ENCODE assay signal across 14 cellular contexts in genomic region chr3:187811580-187812250, GRCh38.
DNase-seq lines count a peak whose midpoint lies in the region; ATAC-seq and TF ChIP-seq lines count a peak whose summit lies in the region.
"Had no signal": no experiment of that assay in that cellular context is flagged by ENCODE, and none has a peak within 500 bp of the region (broad histone marks: within the 10 kb centered on the region; RNA-seq: fewer than 3 reads in every experiment).

No MANE protein-coding gene starts in this region.

- H3K36me3 ChIP-seq in breast epithelium (no peaks in the 10 kb centered on the region), left lung (no peaks in the 10 kb centered on the region), uterus (no peaks in the 10 kb centered on the region)
- H3K36me3 ChIP-seq: BLaER1 treated with 17β-estradiol and CSF1 and Interleukin-3, amounts not matched to agents 10 nM and 100 nM; tibial artery had no signal

- DNase-seq in AG09319 (ENCODE audit: extremely low read depth, low read depth) (peak; percentile 34), HT1080 (ENCODE audit: low read depth) (peak; percentile 56), breast epithelium (ENCODE audit: low spot score in 2 of 2) (no peak), left lung (no peak), NCI-H187 treated with DMSO at 0.1 percent for 48 hours (lab: John Stamatoyannopoulos, UW) (no peak), NCI-H1105 (lab: John Stamatoyannopoulos, UW) (no peak), activated gamma-delta T cell (lab: John Stamatoyannopoulos, UW) (no peak), uterus (no peak)
- DNase-seq: activated CD4-positive, alpha-beta T cell treated with anti-CD3 and anti-CD28 coated beads for 48 hours; activated gamma-delta T cell treated with Interleukin-2 at 50 U/mL for 16 hours; NCI-H774; retina; tibial artery had no signal

- peak; percentile 41 for ATAC-seq in left lung

- intact Hi-C loops in breast epithelium (cut with DNase I; ENCODE audit: low total_unique reads) (no loop called here), left lung (cut with DNase I) (no loop called here), uterus (cut with DNase I; ENCODE audit: low total_unique reads) (loop anchor here (5.0 kb wide), 1 partner anchor 71 kb away; no protein-coding TSS in a partner anchor)

- H3K27ac ChIP-seq in breast epithelium = peak overlapping the region; percentile 53 to 93
- H3K27ac ChIP-seq in left lung = peak overlapping the region in 1 of 2 donors; percentile 47
- H3K27ac ChIP-seq in uterus = no peak overlapping the region
- H3K27ac ChIP-seq: BLaER1 treated with 17β-estradiol and CSF1 and Interleukin-3, amounts not matched to agents 10 nM and 100 nM; tibial artery had no signal

- H3K4me1 ChIP-seq in breast epithelium = peaks cover 0 to 18% of the 10 kb centered on the region in 2 donors
- peaks cover 5 to 11% of the 10 kb centered on the region in 2 donors for H3K4me1 ChIP-seq in left lung
- no peaks in the 10 kb centered on the region for H3K4me1 ChIP-seq in uterus

- H3K27me3 ChIP-seq in breast epithelium (no peaks in the 10 kb centered on the region), left lung (no peaks in the 10 kb centered on the region), uterus (no peaks in the 10 kb centered on the region)
- H3K27me3 ChIP-seq: BLaER1 treated with 17β-estradiol and CSF1 and Interleukin-3, amounts not matched to agents 10 nM and 100 nM; tibial artery had no signal

- TF ChIP-seq CTCF in AG09319 (IDR thresholded peaks at IDR 0.05; ENCODE audit: low read depth, low read length) (no peak), breast epithelium (IDR thresholded peaks at IDR 0.05) (no peak), left lung (IDR thresholded peaks at IDR 0.05) (no peak), uterus (IDR thresholded peaks at IDR 0.05) (no peak)

- no peak for TF ChIP-seq POLR2A in breast epithelium (IDR thresholded peaks at IDR 0.05)
- no peak for TF ChIP-seq POLR2A in uterus (IDR thresholded peaks at IDR 0.05)

- H3K4me3 ChIP-seq in breast epithelium (no peak overlapping the region), left lung (no peak overlapping the region), uterus (no peak overlapping the region)
- H3K4me3 ChIP-seq: BLaER1 treated with 17β-estradiol and CSF1 and Interleukin-3, amounts not matched to agents 10 nM and 100 nM; tibial artery had no signal

- H3K9me3 ChIP-seq in breast epithelium (no peaks in the 10 kb centered on the region), left lung (no peaks in the 10 kb centered on the region), uterus (no peaks in the 10 kb centered on the region)
- H3K9me3 ChIP-seq: BLaER1 treated with 17β-estradiol and CSF1 and Interleukin-3, amounts not matched to agents 10 nM and 100 nM; tibial artery had no signal

Comparison
In these comparisons a context has a peak if more than half of its experiments do, and no peak if none do; other contexts are left out.
1. DNase-seq: peak in AG09319 (single experiment) and HT1080 (single experiment); none in breast epithelium (0 of 2), left lung (0 of 2), NCI-H187 treated with DMSO at 0.1 percent for 48 hours (single experiment), NCI-H1105 (single experiment), activated gamma-delta T cell (single experiment) and uterus (0 of 2).
2. H3K27ac ChIP-seq: peak in breast epithelium (2 of 2); none in uterus (0 of 2).